Comparison of ENCODE assay signal across 15 cellular contexts in genomic region chr4:119774840-119775239, GRCh38.
DNase-seq lines count a peak whose midpoint lies in the region; ATAC-seq and TF ChIP-seq lines count a peak whose summit lies in the region.
"Had no signal": no experiment of that assay in that cellular context is flagged by ENCODE, and none has a peak within 500 bp of the region (broad histone marks: within the 10 kb centered on the region; RNA-seq: fewer than 3 reads in every experiment).

No MANE protein-coding gene starts in this region.

- H3F3A ChIP-seq in GM23338 (replicated peaks; ENCODE audit: low read depth), result no peaks in the 10 kb centered on the region

- no peak overlapping the region for H3K4me3 ChIP-seq in GM23338
- no peak overlapping the region for H3K4me3 ChIP-seq in left ventricle myocardium inferior
- H3K4me3 ChIP-seq: BLaER1 treated with 17β-estradiol and CSF1 and Interleukin-3, amounts not matched to agents 10 nM and 100 nM; GM12878 had no signal

- intact Hi-C loops in left ventricle myocardium inferior (cut with micrococcal nuclease), result no loop called here

- peaks cover 16% of the 10 kb centered on the region for H3K9me2 ChIP-seq in GM23338 (ENCODE audit: insufficient read depth)

- no peak overlapping the region for H2AFZ ChIP-seq in GM23338

- H3K9me3 Mint-ChIP-seq in GM23338 (peaks cover 4% of the 10 kb centered on the region; the same call in 1 of the 3 replicates), nephron (peaks cover 7% of the 10 kb centered on the region)
- H3K9me3 Mint-ChIP-seq: CD8-positive, alpha-beta T cell had no signal

- H4K20me1 ChIP-seq in GM23338 (replicated peaks; ENCODE audit: insufficient read depth), result no peaks in the 10 kb centered on the region
- H4K20me1 ChIP-seq: BLaER1 treated with 17β-estradiol and CSF1 and Interleukin-3, amounts not matched to agents 10 nM and 100 nM had no signal

- H3K36me3 Mint-ChIP-seq in GM23338 (ENCODE audit: low read depth) (peaks cover 5% of the 10 kb centered on the region; the same call in 1 of the 3 replicates), nephron (ENCODE audit: low read depth) (no peaks in the 10 kb centered on the region)
- H3K36me3 Mint-ChIP-seq: CD8-positive, alpha-beta T cell had no signal

- H3K36me3 ChIP-seq in GM23338 (ENCODE audit: insufficient read depth) (no peaks in the 10 kb centered on the region), left ventricle myocardium inferior (no peaks in the 10 kb centered on the region)
- H3K36me3 ChIP-seq: BLaER1 treated with 17β-estradiol and CSF1 and Interleukin-3, amounts not matched to agents 10 nM and 100 nM had no signal

- ATAC-seq in GM23338, result peak; percentile 94
- no peak for ATAC-seq in HG03280 (IDR thresholded peaks at IDR 0.05; ENCODE audit: unreplicated experiment)
- ATAC-seq: CD8-positive, alpha-beta T cell; GM12878 had no signal

- peaks cover 5% of the 10 kb centered on the region; the same call in 1 of the 2 replicates for H3K4me1 ChIP-seq in GM23338 (ENCODE audit: insufficient read depth)
- H3K4me1 ChIP-seq in left ventricle myocardium inferior, result no peaks in the 10 kb centered on the region
- H3K4me1 ChIP-seq: BLaER1 treated with 17β-estradiol and CSF1 and Interleukin-3, amounts not matched to agents 10 nM and 100 nM had no signal

- H3K4me1 Mint-ChIP-seq in GM23338, result peaks cover 18% of the 10 kb centered on the region
- peaks cover 17% of the 10 kb centered on the region for H3K4me1 Mint-ChIP-seq in nephron
- H3K4me1 Mint-ChIP-seq: B cell had no signal

- no peaks in the 10 kb centered on the region for H3K79me2 ChIP-seq in GM23338 (replicated peaks; ENCODE audit: insufficient read depth)

- H3K27ac Mint-ChIP-seq in GM23338 (peak overlapping the region; percentile 34), nephron (peak overlapping the region in 2 of 3 experiments; percentile 12 to 93)
- H3K27ac Mint-ChIP-seq: B cell; CD8-positive, alpha-beta T cell had no signal

- peak; percentile 70 for DNase-seq in GM23338 (ENCODE audit: low spot score)
- DNase-seq in NCI-H69 (lab: John Stamatoyannopoulos, UW), result peak; percentile 2
- peak; percentile 65 for DNase-seq in iPS DF 19.7 (ENCODE audit: low read depth, low spot score)
- DNase-seq in activated effector memory CD4-positive, alpha-beta T cell treated with Interleukin-2 at 50 U/mL for 16 hours, result no peak
- no peak for DNase-seq in left ventricle myocardium inferior
- DNase-seq: Calu3; CD8-positive, alpha-beta T cell; DMS79 treated with DMSO at 0.1 percent for 48 hours; HCEC 1CT; IMR-90 had no signal

- H3K4me3 Mint-ChIP-seq in GM23338, result no peak overlapping the region
- no peak overlapping the region for H3K4me3 Mint-ChIP-seq in nephron
- H3K4me3 Mint-ChIP-seq: B cell; CD8-positive, alpha-beta T cell had no signal

- TF ChIP-seq CTCF in GM23338 (conservative IDR thresholded peaks at IDR 0.05; ENCODE audit: low read depth in 2 of 2) (no peak), nephron (IDR thresholded peaks at IDR 0.05; ENCODE audit: unreplicated experiment in 3 of 3) (no peak), left ventricle myocardium inferior (IDR thresholded peaks at IDR 0.05; ENCODE audit: borderline replicate concordance) (no peak)

- H3K27me3 Mint-ChIP-seq in GM23338 (ENCODE audit: insufficient read depth, low read depth, poor library complexity) (peaks cover 2% of the 10 kb centered on the region), nephron (ENCODE audit: low read depth) (no peaks in the 10 kb centered on the region)
- H3K27me3 Mint-ChIP-seq: B cell had no signal

- peak overlapping the region; percentile 53; the same call in 1 of the 2 replicates for H3K4me2 ChIP-seq in GM23338
- H3K4me2 ChIP-seq: BLaER1 treated with 17β-estradiol and CSF1 and Interleukin-3, amounts not matched to agents 10 nM and 100 nM had no signal

- no peaks in the 10 kb centered on the region for H3K9me3 ChIP-seq in left ventricle myocardium inferior (replicated peaks)
- H3K9me3 ChIP-seq: BLaER1 treated with 17β-estradiol and CSF1 and Interleukin-3, amounts not matched to agents 10 nM and 100 nM had no signal

- H3K27ac ChIP-seq in GM23338 (ENCODE audit: low read depth) (no peak overlapping the region), left ventricle myocardium inferior (replicated peaks) (no peak overlapping the region)
- H3K27ac ChIP-seq: BLaER1 treated with 17β-estradiol and CSF1 and Interleukin-3, amounts not matched to agents 10 nM and 100 nM had no signal

- H3K27me3 ChIP-seq in GM23338 (ENCODE audit: insufficient read depth) (no peaks in the 10 kb centered on the region), left ventricle myocardium inferior (ENCODE audit: low read depth) (no peaks in the 10 kb centered on the region)
- H3K27me3 ChIP-seq: BLaER1 treated with 17β-estradiol and CSF1 and Interleukin-3, amounts not matched to agents 10 nM and 100 nM had no signal

TF ChIP-seq in GM23338, 12 proteins besides CTCF, POLR2A, EP300 and RAD21:
- no peak for TF ChIP-seq JUNB (IDR thresholded peaks at IDR 0.05; ENCODE audit: unreplicated experiment)
- TF ChIP-seq, protein P1, sequence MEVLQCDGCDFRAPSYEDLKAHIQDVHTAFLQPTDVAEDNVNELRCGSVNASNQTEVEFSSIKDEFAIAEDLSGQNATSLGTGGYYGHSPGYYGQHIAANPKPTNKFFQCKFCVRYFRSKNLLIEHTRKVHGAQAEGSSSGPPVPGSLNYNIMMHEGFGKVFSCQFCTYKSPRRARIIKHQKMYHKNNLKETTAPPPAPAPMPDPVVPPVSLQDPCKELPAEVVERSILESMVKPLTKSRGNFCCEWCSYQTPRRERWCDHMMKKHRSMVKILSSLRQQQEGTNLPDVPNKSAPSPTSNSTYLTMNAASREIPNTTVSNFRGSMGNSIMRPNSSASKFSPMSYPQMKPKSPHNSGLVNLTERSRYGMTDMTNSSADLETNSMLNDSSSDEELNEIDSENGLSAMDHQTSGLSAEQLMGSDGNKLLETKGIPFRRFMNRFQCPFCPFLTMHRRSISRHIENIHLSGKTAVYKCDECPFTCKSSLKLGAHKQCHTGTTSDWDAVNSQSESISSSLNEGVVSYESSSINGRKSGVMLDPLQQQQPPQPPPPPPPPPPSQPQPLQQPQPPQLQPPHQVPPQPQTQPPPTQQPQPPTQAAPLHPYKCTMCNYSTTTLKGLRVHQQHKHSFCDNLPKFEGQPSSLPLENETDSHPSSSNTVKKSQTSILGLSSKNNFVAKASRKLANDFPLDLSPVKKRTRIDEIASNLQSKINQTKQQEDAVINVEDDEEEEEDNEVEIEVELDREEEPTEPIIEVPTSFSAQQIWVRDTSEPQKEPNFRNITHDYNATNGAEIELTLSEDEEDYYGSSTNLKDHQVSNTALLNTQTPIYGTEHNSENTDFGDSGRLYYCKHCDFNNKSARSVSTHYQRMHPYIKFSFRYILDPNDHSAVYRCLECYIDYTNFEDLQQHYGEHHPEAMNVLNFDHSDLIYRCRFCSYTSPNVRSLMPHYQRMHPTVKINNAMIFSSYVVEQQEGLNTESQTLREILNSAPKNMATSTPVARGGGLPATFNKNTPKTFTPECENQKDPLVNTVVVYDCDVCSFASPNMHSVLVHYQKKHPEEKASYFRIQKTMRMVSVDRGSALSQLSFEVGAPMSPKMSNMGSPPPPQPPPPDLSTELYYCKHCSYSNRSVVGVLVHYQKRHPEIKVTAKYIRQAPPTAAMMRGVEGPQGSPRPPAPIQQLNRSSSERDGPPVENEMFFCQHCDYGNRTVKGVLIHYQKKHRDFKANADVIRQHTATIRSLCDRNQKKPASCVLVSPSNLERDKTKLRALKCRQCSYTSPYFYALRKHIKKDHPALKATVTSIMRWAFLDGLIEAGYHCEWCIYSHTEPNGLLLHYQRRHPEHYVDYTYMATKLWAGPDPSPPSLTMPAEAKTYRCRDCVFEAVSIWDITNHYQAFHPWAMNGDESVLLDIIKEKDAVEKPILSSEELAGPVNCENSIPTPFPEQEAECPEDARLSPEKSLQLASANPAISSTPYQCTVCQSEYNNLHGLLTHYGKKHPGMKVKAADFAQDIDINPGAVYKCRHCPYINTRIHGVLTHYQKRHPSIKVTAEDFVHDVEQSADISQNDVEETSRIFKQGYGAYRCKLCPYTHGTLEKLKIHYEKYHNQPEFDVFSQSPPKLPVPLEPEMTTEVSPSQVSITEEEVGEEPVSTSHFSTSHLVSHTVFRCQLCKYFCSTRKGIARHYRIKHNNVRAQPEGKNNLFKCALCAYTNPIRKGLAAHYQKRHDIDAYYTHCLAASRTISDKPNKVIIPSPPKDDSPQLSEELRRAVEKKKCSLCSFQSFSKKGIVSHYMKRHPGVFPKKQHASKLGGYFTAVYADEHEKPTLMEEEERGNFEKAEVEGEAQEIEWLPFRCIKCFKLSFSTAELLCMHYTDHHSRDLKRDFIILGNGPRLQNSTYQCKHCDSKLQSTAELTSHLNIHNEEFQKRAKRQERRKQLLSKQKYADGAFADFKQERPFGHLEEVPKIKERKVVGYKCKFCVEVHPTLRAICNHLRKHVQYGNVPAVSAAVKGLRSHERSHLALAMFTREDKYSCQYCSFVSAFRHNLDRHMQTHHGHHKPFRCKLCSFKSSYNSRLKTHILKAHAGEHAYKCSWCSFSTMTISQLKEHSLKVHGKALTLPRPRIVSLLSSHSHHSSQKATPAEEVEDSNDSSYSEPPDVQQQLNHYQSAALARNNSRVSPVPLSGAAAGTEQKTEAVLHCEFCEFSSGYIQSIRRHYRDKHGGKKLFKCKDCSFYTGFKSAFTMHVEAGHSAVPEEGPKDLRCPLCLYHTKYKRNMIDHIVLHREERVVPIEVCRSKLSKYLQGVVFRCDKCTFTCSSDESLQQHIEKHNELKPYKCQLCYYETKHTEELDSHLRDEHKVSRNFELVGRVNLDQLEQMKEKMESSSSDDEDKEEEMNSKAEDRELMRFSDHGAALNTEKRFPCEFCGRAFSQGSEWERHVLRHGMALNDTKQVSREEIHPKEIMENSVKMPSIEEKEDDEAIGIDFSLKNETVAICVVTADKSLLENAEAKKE (CRISPR knock-in tag; IDR thresholded peaks at IDR 0.05), result peak; percentile 36; the same call in 1 of the 2 replicates
- 0 out of 2 replicates have a peak, but pooled peaks have one; percentile 51 for TF ChIP-seq ZNF114 (CRISPR knock-in tag; IDR thresholded peaks at IDR 0.05)
- TF ChIP-seq EZH2 (IDR thresholded peaks at IDR 0.05; ENCODE audit: low read depth, unreplicated experiment), result no peak
- no peak for TF ChIP-seq CREB1 (CRISPR knock-in tag; IDR thresholded peaks at IDR 0.05; ENCODE audit: low read depth)

Comparison
In these comparisons a context has a peak if more than half of its experiments do, and no peak if none do; other contexts are left out.
1. DNase-seq: peak in GM23338 (single experiment), NCI-H69 (single experiment) and iPS DF 19.7 (single experiment); none in activated effector memory CD4-positive, alpha-beta T cell treated with Interleukin-2 at 50 U/mL for 16 hours (single experiment) and left ventricle myocardium inferior (single experiment).